Comparison of ENCODE assay signal across 36 cellular contexts in the genomic region with DNA sequence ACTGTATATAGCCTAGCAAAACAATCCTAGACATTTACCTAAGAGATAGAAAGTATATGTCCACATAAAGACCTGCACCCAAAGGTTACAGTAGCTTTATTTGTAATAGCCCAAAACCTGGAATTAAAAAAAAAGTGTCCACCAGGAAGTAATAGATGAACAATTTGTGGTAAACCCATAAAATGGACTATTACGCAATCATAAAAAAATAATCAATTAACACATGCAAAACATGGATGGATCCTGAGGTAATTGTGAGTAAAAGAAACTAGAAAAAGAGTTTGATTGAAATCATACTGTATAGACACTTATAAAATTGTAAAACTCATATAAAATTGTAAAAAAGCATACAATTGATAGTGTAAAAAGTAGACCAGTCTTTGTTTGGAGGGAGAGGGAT.
"Had no signal": no experiment of that assay in that cellular context is flagged by ENCODE, and none has a peak within 500 bp of the region (broad histone marks: within the 10 kb centered on the region; RNA-seq: fewer than 3 reads in every experiment).

No MANE protein-coding gene starts in this region.

- H3K27me3 Mint-ChIP-seq: activated B cell treated with CpG ODN at 0.5 μM for 24 hours; activated CD4-positive, alpha-beta memory T cell treated with anti-CD3 and anti-CD28 coated beads for 36 hours; activated CD4-positive, alpha-beta T cell treated with anti-CD3 and anti-CD28 coated beads, Interleukin-2, amount 10 ng/mL, durations not matched to agents 24 days and 14 days; activated CD8-positive, alpha-beta T cell treated with anti-CD3 and anti-CD28 coated beads for 36 hours; activated naive CD4-positive, alpha-beta T cell treated with anti-CD3 and anti-CD28 coated beads, Interleukin-2, amount 10 ng/mL, durations not matched to agents 7 days and 5 days; activated naive CD4-positive, alpha-beta T cell treated with anti-CD3 and anti-CD28 coated beads, Interleukin-2, amount 50 U/mL, for 24 hours; activated naive CD8-positive, alpha-beta T cell; activated naive CD8-positive, alpha-beta T cell treated with anti-CD3 and anti-CD28 coated beads, Interleukin-2, amount 10 ng/mL, durations not matched to agents 7 days and 5 days; activated naive CD8-positive, alpha-beta T cell treated with anti-CD3 and anti-CD28 coated beads, Interleukin-2, amount 50 U/mL, for 24 hours; central memory CD8-positive, alpha-beta T cell had no signal

- H3K27me3 ChIP-seq: ascending aorta, cardiac muscle cell had no signal

- H3K36me3 ChIP-seq: ascending aorta, cardiac muscle cell had no signal

- H3K4me1 Mint-ChIP-seq: activated B cell treated with CpG ODN at 0.5 μM for 24 hours; activated CD4-positive, alpha-beta T cell treated with anti-CD3 and anti-CD28 coated beads, Interleukin-2, amount 10 ng/mL, durations not matched to agents 24 days and 14 days; activated naive CD4-positive, alpha-beta T cell treated with anti-CD3 and anti-CD28 coated beads, Interleukin-2, amount 10 ng/mL, durations not matched to agents 7 days and 5 days; activated naive CD4-positive, alpha-beta T cell treated with anti-CD3 and anti-CD28 coated beads, Interleukin-2, amount 50 U/mL, for 24 hours; activated naive CD8-positive, alpha-beta T cell treated with anti-CD3 and anti-CD28 coated beads, Interleukin-2, amount 10 ng/mL, durations not matched to agents 7 days and 5 days; activated naive CD8-positive, alpha-beta T cell treated with anti-CD3 and anti-CD28 coated beads, Interleukin-2, amount 50 U/mL, for 24 hours; central memory CD8-positive, alpha-beta T cell had no signal

- H3K9me3 Mint-ChIP-seq: activated CD4-positive, alpha-beta T cell treated with anti-CD3 and anti-CD28 coated beads, Interleukin-2, amount 10 ng/mL, durations not matched to agents 24 days and 14 days; T-helper 1 cell treated with Interleukin-12 subunit alpha and Interleukin-12 subunit beta and Interleukin-4 antibody, amounts not matched to agents 30 μg/mL and 1 μg/mL, for 36 hours; T-helper 2 cell treated with Interferon-gamma antibody and Interleukin-4, amounts not matched to agents 5 μg/mL and 100 μg/mL, for 36 hours had no signal

- FAIRE-seq: bronchial epithelial cell, TTC549 had no signal

- H3K4me3 ChIP-seq: ascending aorta, cardiac muscle cell had no signal

- H3K9me3 ChIP-seq: ascending aorta had no signal

- H3K4me3 Mint-ChIP-seq: activated B cell treated with CpG ODN at 0.5 μM for 24 hours; activated CD4-positive, alpha-beta memory T cell treated with anti-CD3 and anti-CD28 coated beads for 36 hours; activated CD4-positive, alpha-beta T cell treated with anti-CD3 and anti-CD28 coated beads, Interleukin-2, amount 10 ng/mL, durations not matched to agents 24 days and 14 days; activated CD8-positive, alpha-beta T cell treated with anti-CD3 and anti-CD28 coated beads for 36 hours; activated naive CD4-positive, alpha-beta T cell treated with anti-CD3 and anti-CD28 coated beads, Interleukin-2, amount 10 ng/mL, durations not matched to agents 7 days and 5 days; activated naive CD4-positive, alpha-beta T cell treated with anti-CD3 and anti-CD28 coated beads, Interleukin-2, amount 50 U/mL, for 24 hours; activated naive CD8-positive, alpha-beta T cell; activated naive CD8-positive, alpha-beta T cell treated with anti-CD3 and anti-CD28 coated beads, Interleukin-2, amount 10 ng/mL, durations not matched to agents 7 days and 5 days; activated naive CD8-positive, alpha-beta T cell treated with anti-CD3 and anti-CD28 coated beads, Interleukin-2, amount 50 U/mL, for 24 hours; brain; central memory CD8-positive, alpha-beta T cell; T-helper 1 cell treated with Interleukin-12 subunit alpha and Interleukin-12 subunit beta and Interleukin-4 antibody, amounts not matched to agents 30 μg/mL and 1 μg/mL, for 36 hours; T-helper 2 cell treated with Interferon-gamma antibody and Interleukin-4, amounts not matched to agents 5 μg/mL and 100 μg/mL, for 36 hours had no signal

- H3K4me1 ChIP-seq: ascending aorta had no signal

- H3K27ac Mint-ChIP-seq: activated B cell treated with CpG ODN at 0.5 μM for 24 hours; activated CD4-positive, alpha-beta memory T cell treated with anti-CD3 and anti-CD28 coated beads for 36 hours; activated CD4-positive, alpha-beta T cell treated with anti-CD3 and anti-CD28 coated beads, Interleukin-2, amount 10 ng/mL, durations not matched to agents 24 days and 14 days; activated CD8-positive, alpha-beta T cell treated with anti-CD3 and anti-CD28 coated beads for 36 hours; activated naive CD4-positive, alpha-beta T cell treated with anti-CD3 and anti-CD28 coated beads, Interleukin-2, amount 10 ng/mL, durations not matched to agents 7 days and 5 days; activated naive CD4-positive, alpha-beta T cell treated with anti-CD3 and anti-CD28 coated beads, Interleukin-2, amount 50 U/mL, for 24 hours; activated naive CD8-positive, alpha-beta T cell; activated naive CD8-positive, alpha-beta T cell treated with anti-CD3 and anti-CD28 coated beads, Interleukin-2, amount 10 ng/mL, durations not matched to agents 7 days and 5 days; activated naive CD8-positive, alpha-beta T cell treated with anti-CD3 and anti-CD28 coated beads, Interleukin-2, amount 50 U/mL, for 24 hours; activated T-helper 2 cell treated with anti-CD3 and anti-CD28 coated beads, Interferon-gamma antibody, Interleukin-2, Interleukin-4, amounts not matched to agents 10 μg/mL and 5 μg/mL and 100 μg/mL, durations not matched to agents 14 hours and 24 hours and 36 hours; brain; T-helper 1 cell treated with Interleukin-12 subunit alpha and Interleukin-12 subunit beta and Interleukin-4 antibody, amounts not matched to agents 30 μg/mL and 1 μg/mL, for 36 hours; T-helper 2 cell treated with Interferon-gamma antibody and Interleukin-4, amounts not matched to agents 5 μg/mL and 100 μg/mL, for 36 hours had no signal

- ATAC-seq: activated CD8-positive, alpha-beta T cell treated with anti-CD3 and anti-CD28 coated beads for 36 hours; activated naive CD8-positive, alpha-beta T cell treated with anti-CD3 and anti-CD28 coated beads, Interleukin-2, amount 50 U/mL, for 24 hours had no signal

- H3K36me3 Mint-ChIP-seq: activated CD4-positive, alpha-beta memory T cell treated with anti-CD3 and anti-CD28 coated beads for 36 hours; activated naive CD4-positive, alpha-beta T cell treated with anti-CD3 and anti-CD28 coated beads, Interleukin-2, amount 10 ng/mL, durations not matched to agents 7 days and 5 days; activated naive CD4-positive, alpha-beta T cell treated with anti-CD3 and anti-CD28 coated beads, Interleukin-2, amount 50 U/mL, for 24 hours; activated naive CD8-positive, alpha-beta T cell; activated naive CD8-positive, alpha-beta T cell treated with anti-CD3 and anti-CD28 coated beads, Interleukin-2, amount 10 ng/mL, durations not matched to agents 7 days and 5 days; brain had no signal

- DNase-seq: activated B cell treated with CpG ODN at 0.5 μM for 24 hours; activated CD4-positive, alpha-beta memory T cell treated with anti-CD3 and anti-CD28 coated beads for 36 hours; activated CD4-positive, alpha-beta T cell treated with anti-CD3 and anti-CD28 coated beads for 4 hours; activated CD4-positive, alpha-beta T cell treated with anti-CD3 and anti-CD28 coated beads, Interleukin-2, amount 10 ng/mL, durations not matched to agents 24 days and 14 days; activated CD4-positive, alpha-beta T cell treated with anti-CD3 and anti-CD28 coated beads, Interleukin-2, amount 50 U/mL, for 1 hour; activated CD4-positive, alpha-beta T cell treated with anti-CD3 and anti-CD28 coated beads, Interleukin-2, amount 50 U/mL, for 4 hours; activated CD4-positive, CD25-positive, alpha-beta regulatory T cell treated with anti-CD3 and anti-CD28 coated beads, Interleukin-2, amount 50 U/mL, for 72 hours; activated CD8-positive, alpha-beta memory T cell treated with anti-CD3 and anti-CD28 coated beads, Interleukin-2, amount 50 U/mL, for 4 hours; activated CD8-positive, alpha-beta T cell treated with anti-CD3 and anti-CD28 coated beads for 36 hours; activated effector memory CD4-positive, alpha-beta T cell treated with Interleukin-2 at 50 U/mL for 16 hours; activated gamma-delta T cell; activated naive CD4-positive, alpha-beta T cell treated with anti-CD3 and anti-CD28 coated beads, Interleukin-2, amount 10 ng/mL, durations not matched to agents 7 days and 5 days; activated naive CD4-positive, alpha-beta T cell treated with Interleukin-2 at 50 U/mL for 16 hours; activated naive CD8-positive, alpha-beta T cell treated with anti-CD3 and anti-CD28 coated beads, Interleukin-2, amount 10 ng/mL, durations not matched to agents 7 days and 5 days; activated naive CD8-positive, alpha-beta T cell treated with anti-CD3 and anti-CD28 coated beads, Interleukin-2, amount 50 U/mL, for 24 hours; activated T-cell treated with anti-CD3 and anti-CD28 coated beads for 4 hours; activated T-cell treated with anti-CD3 and anti-CD28 coated beads, Interleukin-2, amount 50 U/mL, for 1 hour; activated T-cell treated with anti-CD3 and anti-CD28 coated beads, Interleukin-2, amount 50 U/mL, for 48 hours; amygdala; anterior cingulate cortex; caudate nucleus; cerebellar nuclear complex; T-helper 2 cell; T-helper 9 cell had no signal

- H3K27ac ChIP-seq: ascending aorta, cardiac muscle cell, VCaP had no signal
